In genomic region chr10:88879754-88880286, GRCh38 we compare ENCODE assay signal across 1 cellular context.
A peak's percentile ranks its signal among the peaks of the same experiment; 100 is the strongest.
TF ChIP-seq lines count a peak whose summit lies in the region.

STAMBPL1 (plus strand) TSS chr10:88880245; CDS start chr10:88901709, 21,464 bp downstream.

TF ChIP-seq in GM12878, 131 proteins besides CTCF, POLR2A, EP300 and RAD21 (continued from another document and continues in another):
- no peak for TF ChIP-seq PRDM15 (CRISPR knock-in tag; IDR thresholded peaks at IDR 0.05)
- no peak for TF ChIP-seq SPI1 (IDR thresholded peaks at IDR 0.05; ENCODE audit: borderline replicate concordance, insufficient read depth, low read depth, low read length)
- TF ChIP-seq NR2F1 (conservative IDR thresholded peaks at IDR 0.05), result no peak
- TF ChIP-seq TCF3 (IDR thresholded peaks at IDR 0.05; ENCODE audit: borderline replicate concordance, insufficient read depth, low read depth, low read length), result peak; percentile 33; the same call in 1 of the 2 replicates
- no peak for TF ChIP-seq ZNF274 (IDR thresholded peaks at IDR 0.05; ENCODE audit: insufficient read depth, insufficient read length)
- TF ChIP-seq ESRRA (IDR thresholded peaks at IDR 0.05; ENCODE audit: low read length), result no peak
- TF ChIP-seq HDGF (IDR thresholded peaks at IDR 0.05), result no peak
- no peak for TF ChIP-seq STAT3 (IDR thresholded peaks at IDR 0.05; ENCODE audit: low read depth, low read length)
- TF ChIP-seq STAT1 (conservative IDR thresholded peaks at IDR 0.05), result no peak
- TF ChIP-seq NFIC (IDR thresholded peaks at IDR 0.05; ENCODE audit: low read depth, low read length), result no peak; the same call in 1 of the 2 replicates
- TF ChIP-seq POLR2AphosphoS2 (IDR thresholded peaks at IDR 0.05; ENCODE audit: low read depth, low read length), result no peak
- TF ChIP-seq ZNF217 (IDR thresholded peaks at IDR 0.05), result no peak; the same call in 1 of the 2 replicates
- TF ChIP-seq ZNF207 (IDR thresholded peaks at IDR 0.05; ENCODE audit: borderline replicate concordance), result no peak; the same call in 1 of the 2 replicates
- TF ChIP-seq ZZZ3 (IDR thresholded peaks at IDR 0.05; ENCODE audit: control insufficient read depth, insufficient read length, low read depth), result no peak
- TF ChIP-seq FOXK2 (IDR thresholded peaks at IDR 0.05), result no peak
- no peak for TF ChIP-seq E4F1 (IDR thresholded peaks at IDR 0.05; ENCODE audit: borderline replicate concordance, partially characterized antibody)
- TF ChIP-seq RUNX3 (IDR thresholded peaks at IDR 0.05; ENCODE audit: low read length), result peak; percentile 62
- peak; percentile 64; the same call in 1 of the 2 replicates for TF ChIP-seq NBN (IDR thresholded peaks at IDR 0.05)
- 0 out of 2 replicates have a peak, but pooled peaks have one; percentile 59 for TF ChIP-seq SIN3A (IDR thresholded peaks at IDR 0.05; ENCODE audit: low read depth, low read length)
- TF ChIP-seq ZNF384 (IDR thresholded peaks at IDR 0.05; ENCODE audit: borderline replicate concordance, low read depth, low read length), result no peak
- TF ChIP-seq IRF3 (IDR thresholded peaks at IDR 0.05), result no peak
- no peak for TF ChIP-seq NR2C1 (IDR thresholded peaks at IDR 0.05)
- TF ChIP-seq SMARCA5 (IDR thresholded peaks at IDR 0.05), result no peak; the same call in 1 of the 2 replicates
- no peak for TF ChIP-seq NR2C2 (IDR thresholded peaks at IDR 0.05; ENCODE audit: borderline replicate concordance, control insufficient read depth, insufficient read length, low read depth)
- peak; percentile 52 for TF ChIP-seq SKIL (IDR thresholded peaks at IDR 0.05; ENCODE audit: low read depth, poor library complexity, severe bottlenecking)
- TF ChIP-seq EED (IDR thresholded peaks at IDR 0.05; ENCODE audit: low read depth), result peak; percentile 59; the same call in 1 of the 2 replicates
- TF ChIP-seq HDAC2 (IDR thresholded peaks at IDR 0.05), result no peak
- TF ChIP-seq E2F4 (IDR thresholded peaks at IDR 0.05; ENCODE audit: low read depth, low read length), result no peak
- TF ChIP-seq RB1 (IDR thresholded peaks at IDR 0.05; ENCODE audit: borderline replicate concordance), result no peak
- TF ChIP-seq ZSCAN29 (IDR thresholded peaks at IDR 0.05), result no peak
- TF ChIP-seq TCF12 (IDR thresholded peaks at IDR 0.05; ENCODE audit: low read depth, low read length), result no peak
- no peak for TF ChIP-seq POLR2AphosphoS5 (IDR thresholded peaks at IDR 0.05; ENCODE audit: low read length)
- TF ChIP-seq EZH2 (IDR thresholded peaks at IDR 0.05; ENCODE audit: borderline replicate concordance, control insufficient read depth, low read depth, low read length), result no peak
- no peak; a peak in 1 of 4 replicates for TF ChIP-seq BHLHE40 (IDR thresholded peaks at IDR 0.05; ENCODE audit: borderline replicate concordance in 1 of 2, low read depth in 2 of 2, low read length in 1 of 2)
- TF ChIP-seq MLLT1 (IDR thresholded peaks at IDR 0.05), result peak; percentile 76
- no peak for TF ChIP-seq BMI1 (IDR thresholded peaks at IDR 0.05; ENCODE audit: borderline replicate concordance)
- TF ChIP-seq MEF2A (IDR thresholded peaks at IDR 0.05; ENCODE audit: insufficient read depth, low read depth, low read length), result no peak
- no peak for TF ChIP-seq SUPT20H (IDR thresholded peaks at IDR 0.05; ENCODE audit: borderline replicate concordance, control insufficient read depth, low read depth, low read length)
- no peak for TF ChIP-seq SUZ12 (IDR thresholded peaks at IDR 0.05; ENCODE audit: unreplicated experiment)
- TF ChIP-seq USF2 (IDR thresholded peaks at IDR 0.05; ENCODE audit: borderline replicate concordance, low read depth, low read length), result no peak
- TF ChIP-seq TCF7 (IDR thresholded peaks at IDR 0.05; ENCODE audit: borderline replicate concordance), result no peak
- TF ChIP-seq DPF2 (IDR thresholded peaks at IDR 0.05), result no peak
- TF ChIP-seq CHD2 (IDR thresholded peaks at IDR 0.05; ENCODE audit: borderline replicate concordance, low read depth, low read length), result no peak
- TF ChIP-seq YY1 (IDR thresholded peaks at IDR 0.05; ENCODE audit: low read depth, low read length), result 0 out of 2 replicates have a peak, but pooled peaks have one; percentile 18
- no peak for TF ChIP-seq IKZF1 (conservative IDR thresholded peaks at IDR 0.05)
- TF ChIP-seq LARP7 (IDR thresholded peaks at IDR 0.05), result no peak
- no peak for TF ChIP-seq HCFC1 (IDR thresholded peaks at IDR 0.05; ENCODE audit: low read length)
- TF ChIP-seq CREM (IDR thresholded peaks at IDR 0.05; ENCODE audit: low read depth), result peak; percentile 47; the same call in 1 of the 2 replicates
- TF ChIP-seq SP1 (IDR thresholded peaks at IDR 0.05; ENCODE audit: low read depth, low read length), result no peak
- peak; percentile 47; the same call in 1 of the 2 replicates for TF ChIP-seq MXI1 (IDR thresholded peaks at IDR 0.05; ENCODE audit: low read depth, low read length)
- 0 out of 2 replicates have a peak, but pooled peaks have one; percentile 20 for TF ChIP-seq ZBTB40 (IDR thresholded peaks at IDR 0.05; ENCODE audit: borderline replicate concordance)
- no peak for TF ChIP-seq CEBPB (IDR thresholded peaks at IDR 0.05; ENCODE audit: borderline replicate concordance in 1 of 2, low read depth in 2 of 2, low read length in 2 of 2)
